In the genomic region with DNA sequence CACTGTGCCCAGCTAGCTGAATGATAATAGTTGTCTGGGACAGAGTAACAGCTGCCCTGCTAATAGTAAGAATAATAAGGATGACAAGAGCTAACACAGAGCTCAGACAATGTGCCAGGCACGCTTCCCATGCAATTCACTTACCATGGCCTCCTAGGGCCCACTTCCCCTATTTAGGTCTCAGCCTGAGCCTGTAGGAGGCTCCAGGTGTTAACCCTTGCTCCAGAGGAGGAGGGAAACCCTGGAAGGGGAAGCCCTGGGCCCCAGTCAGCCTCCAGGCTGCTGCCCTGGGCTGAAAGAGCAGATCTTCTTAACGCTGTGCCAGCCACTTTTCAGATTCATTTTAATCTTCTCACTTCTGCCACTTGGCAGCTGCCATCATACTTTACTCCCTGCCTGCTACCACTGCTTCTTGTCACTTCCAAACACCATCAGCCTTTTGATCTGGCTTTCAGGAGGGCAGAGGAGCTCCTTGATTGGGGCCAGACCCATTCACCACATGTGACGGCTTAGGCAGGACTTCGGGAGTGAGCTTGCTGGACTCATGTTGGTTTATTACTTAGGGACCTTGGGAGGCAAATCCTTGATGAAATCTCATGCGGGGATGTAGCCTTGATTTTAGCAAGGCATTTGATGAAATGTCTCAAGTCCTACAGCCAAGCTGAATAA, we compare ENCODE assay signal across 2 cellular contexts.
TF ChIP-seq lines count a peak whose summit lies in the region.

No MANE protein-coding gene starts in this region.

TF ChIP-seq in GM23338, 12 proteins besides CTCF, POLR2A, EP300 and RAD21:
- TF ChIP-seq ETS1 (IDR thresholded peaks at IDR 0.05) (no peak), ZNF331 (CRISPR knock-in tag; IDR thresholded peaks at IDR 0.05; ENCODE audit: low read depth) (no peak), JUNB (IDR thresholded peaks at IDR 0.05; ENCODE audit: unreplicated experiment) (no peak), ZNF462 (CRISPR knock-in tag; IDR thresholded peaks at IDR 0.05) (no peak), STAT1 (IDR thresholded peaks at IDR 0.05; ENCODE audit: unreplicated experiment) (no peak), POLR2AphosphoS5 (IDR thresholded peaks at IDR 0.05; ENCODE audit: low read depth) (no peak), CREB1 (CRISPR knock-in tag; IDR thresholded peaks at IDR 0.05; ENCODE audit: low read depth) (no peak), REST (IDR thresholded peaks at IDR 0.05; ENCODE audit: unreplicated experiment) (no peak)
TF ChIP-seq in GM23338: peak in this region for 0.

TF ChIP-seq in H1, 55 proteins besides CTCF, POLR2A, EP300 and RAD21:
- no peak for TF ChIP-seq CHD2 (IDR thresholded peaks at IDR 0.05; ENCODE audit: low read length)
- TF ChIP-seq MAX (IDR thresholded peaks at IDR 0.05), result peak; percentile 67; the same call in 1 of the 2 replicates
- TF ChIP-seq, protein P1, sequence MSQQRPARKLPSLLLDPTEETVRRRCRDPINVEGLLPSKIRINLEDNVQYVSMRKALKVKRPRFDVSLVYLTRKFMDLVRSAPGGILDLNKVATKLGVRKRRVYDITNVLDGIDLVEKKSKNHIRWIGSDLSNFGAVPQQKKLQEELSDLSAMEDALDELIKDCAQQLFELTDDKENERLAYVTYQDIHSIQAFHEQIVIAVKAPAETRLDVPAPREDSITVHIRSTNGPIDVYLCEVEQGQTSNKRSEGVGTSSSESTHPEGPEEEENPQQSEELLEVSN (IDR thresholded peaks at IDR 0.05), result peak; percentile 77
